In genomic region chr19:10332158-10332964, GRCh38 we compare ENCODE assay signal across 8 cellular contexts.
DNase-seq lines count a peak whose midpoint lies in the region; TF ChIP-seq lines count a peak whose summit lies in the region.

No MANE protein-coding gene starts in this region.

- TF ChIP-seq CTCF in AG09309 (IDR thresholded peaks at IDR 0.05; ENCODE audit: control insufficient read depth, insufficient read depth, low read depth, low read length, missing control alignments) = peak; percentile 24

- DNase-seq in AG09309 (ENCODE audit: low read depth) = no peak
- DNase-seq in caudate nucleus (lab: John Stamatoyannopoulos, UW) = peak in 1 of 61 donors; percentile 31
- DNase-seq in AG08395 (ENCODE audit: low spot score) = no peak
- DNase-seq in stimulated activated CD4-positive, alpha-beta T cell treated with anti-CD3 and anti-CD28 coated beads, Interleukin-2, amount 100 ng/mL, for 48 hours = no peak
- no peak for DNase-seq in NCI-H2081 treated with DMSO at 0.1 percent for 48 hours (lab: John Stamatoyannopoulos, UW)
- DNase-seq in activated CD4-positive, alpha-beta T cell treated with anti-CD3 and anti-CD28 coated beads, Interleukin-2, amount 50 U/mL, for 4 hours = no peak

- H3K4me3 ChIP-seq in AG09309 (ENCODE audit: control insufficient read depth, low read depth, low read length) = peak overlapping the region; percentile 86
- H3K4me3 ChIP-seq in HUES48 (ENCODE audit: low read depth, low read length) = peak overlapping the region; percentile 90
- peak overlapping the region; percentile 78 to 97 for H3K4me3 ChIP-seq in muscle layer of colon (ENCODE audit: low read depth in 1 of 2, low read length in 2 of 2)

- H3K4me1 ChIP-seq in HUES48 (ENCODE audit: control insufficient read depth, insufficient read depth, low read length) = peaks cover 12% of the 10 kb centered on the region
- peaks cover 23% of the 10 kb centered on the region for H3K4me1 ChIP-seq in muscle layer of colon (ENCODE audit: insufficient read depth, low read length)

- peak overlapping the region; percentile 60 for H3K27ac ChIP-seq in HUES48 (ENCODE audit: low read depth, low read length)
- peak overlapping the region; percentile 82 for H3K27ac ChIP-seq in caudate nucleus (ENCODE audit: low read depth, low read length)
- peak overlapping the region; percentile 93 for H3K27ac ChIP-seq in muscle layer of colon (ENCODE audit: low read depth, low read length)

- H3K27me3 ChIP-seq in HUES48 (ENCODE audit: control insufficient read depth, insufficient read depth, low read length) = peaks cover 6% of the 10 kb centered on the region; the same call in 1 of the 2 replicates
- no peaks in the 10 kb centered on the region for H3K27me3 ChIP-seq in muscle layer of colon (ENCODE audit: control insufficient read depth in 1 of 2, insufficient read depth in 2 of 2, low read length in 2 of 2)

- peaks cover 35% of the 10 kb centered on the region for H3K36me3 ChIP-seq in HUES48 (ENCODE audit: control insufficient read depth, insufficient read depth, low read length)
- H3K36me3 ChIP-seq in muscle layer of colon (ENCODE audit: insufficient read depth, low read length) = peaks cover 31% of the 10 kb centered on the region

- no peaks in the 10 kb centered on the region for H3K9me3 ChIP-seq in HUES48 (ENCODE audit: control insufficient read depth, insufficient read depth, low read length)
- H3K9me3 ChIP-seq in muscle layer of colon (ENCODE audit: low read length) = no peaks in the 10 kb centered on the region

- H3K9ac ChIP-seq in HUES48 (ENCODE audit: low read depth, low read length) (peak overlapping the region; percentile 84), muscle layer of colon (ENCODE audit: low read length) (peak overlapping the region; percentile 65)
